1 cellular context compared by ENCODE assay signal in the genomic region with DNA sequence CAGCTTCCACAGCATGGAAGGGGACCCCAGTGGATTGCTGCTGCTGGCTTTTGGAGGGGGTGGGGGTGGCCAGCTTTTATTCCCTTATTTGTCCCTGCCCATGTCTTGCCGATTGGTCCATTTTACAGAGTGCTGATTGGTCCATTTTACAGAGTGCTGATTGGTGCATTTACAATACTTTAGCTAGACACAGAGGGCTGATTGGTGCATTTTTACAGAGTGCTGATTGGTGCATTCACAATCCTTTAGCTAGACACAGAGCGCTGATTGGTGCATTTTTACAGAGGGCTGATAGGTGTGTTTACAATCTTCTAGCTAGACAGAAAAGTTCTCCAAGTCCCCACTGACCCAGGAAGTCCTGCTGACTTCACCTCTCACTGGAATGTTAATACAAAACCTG. TPM values are rescaled to one million over a fixed set of nuclear protein-coding genes. Genes with fewer than 3 reads are reported as not detected.
"Had no signal": no experiment of that assay in that cellular context is flagged by ENCODE, and none has a peak within 500 bp of the region (broad histone marks: within the 10 kb centered on the region; RNA-seq: fewer than 3 reads in every experiment).

No MANE protein-coding gene starts in this region.

RNA-seq across cellular contexts. Expression of a gene that starts 12.3 kb away (rescaled TPM):
- total RNA-seq: ascending aorta had no signal
